In genomic region chr13:23020246-23020843, GRCh38 we compare ENCODE assay signal across 8 cellular contexts.
DNase-seq lines count a peak whose midpoint lies in the region; ATAC-seq and TF ChIP-seq lines count a peak whose summit lies in the region.

No MANE protein-coding gene starts in this region.

- intact Hi-C loops in mammary epithelial cell (cut with micrococcal nuclease): no loop called here

- H3K4me3 ChIP-seq in GM06990 (replicated peaks; ENCODE audit: low read depth, low read length) (no peak overlapping the region), HAP-1 (no peak overlapping the region), mammary epithelial cell (replicated peaks in 1 of 3; ENCODE audit: insufficient read depth in 1 of 3, low read depth in 2 of 3, low read length in 3 of 3) (no peak overlapping the region), kidney epithelial cell (ENCODE audit: low read depth, low read length) (no peak overlapping the region)

- H3K27ac ChIP-seq in 22Rv1: no peak overlapping the region
- no peak overlapping the region for H3K27ac ChIP-seq in mammary epithelial cell (ENCODE audit: insufficient read depth, low read depth, low read length)

- in situ Hi-C loops in HAP-1 (cut with MboI; ENCODE audit: low sequenced_read_pairs) (no loop called here), mammary epithelial cell (cut with MboI; ENCODE audit: low sequenced_read_pairs in 2 of 2) (loop anchor here in 1 of 2 donors (25.0 kb wide), 1 partner anchor 1383 kb away; no protein-coding TSS in a partner anchor)

- DNase-seq in GM06990 (ENCODE audit: extremely low read depth, insufficient read length) (peak; percentile 12), HAP-1 (ENCODE audit: low spot score in 2 of 2) (peak; percentile 52 to 70), Kasumi-1 (lab: John Stamatoyannopoulos, UW) (peak; percentile 28 to 38), SHP77 treated with DMSO at 0.1 percent for 48 hours (lab: John Stamatoyannopoulos, UW) (peak; percentile 24), mammary epithelial cell (peak; percentile 29), kidney epithelial cell (ENCODE audit: low read depth) (peak; percentile 14)

- TF ChIP-seq CTCF in 22Rv1 (IDR thresholded peaks at IDR 0.05): peak; percentile 88
- peak; percentile 77 for TF ChIP-seq CTCF in GM06990 (IDR thresholded peaks at IDR 0.05; ENCODE audit: insufficient read depth, low read length, poor library complexity, severe bottlenecking)
- TF ChIP-seq CTCF in mammary epithelial cell (conservative IDR thresholded peaks at IDR 0.05 in 1 of 2, IDR thresholded peaks at IDR 0.05 in 1 of 2; ENCODE audit: extremely low read depth in 1 of 2, insufficient read depth in 1 of 2, low read depth in 1 of 2, low read length in 2 of 2): peak; percentile 61 to 73
- TF ChIP-seq CTCF in kidney epithelial cell (IDR thresholded peaks at IDR 0.05; ENCODE audit: insufficient read depth, low read length, poor library complexity, severe bottlenecking): peak; percentile 82

- H4K20me1 ChIP-seq in mammary epithelial cell (ENCODE audit: insufficient read depth, low read length): no peaks in the 10 kb centered on the region

- H2AFZ ChIP-seq in mammary epithelial cell (ENCODE audit: low read depth, low read length): no peak overlapping the region

- H3K4me1 ChIP-seq in HAP-1 (no peaks in the 10 kb centered on the region), mammary epithelial cell (ENCODE audit: insufficient read depth, low read length) (no peaks in the 10 kb centered on the region)

- H3K36me3 ChIP-seq in GM06990 (ENCODE audit: control insufficient read depth, insufficient read depth, low read length) (no peaks in the 10 kb centered on the region), HAP-1 (replicated peaks) (no peaks in the 10 kb centered on the region), mammary epithelial cell (ENCODE audit: insufficient read depth, low read length) (no peaks in the 10 kb centered on the region), kidney epithelial cell (ENCODE audit: control insufficient read depth, insufficient read depth, low read length) (no peaks in the 10 kb centered on the region)

- H3K9ac ChIP-seq in mammary epithelial cell (ENCODE audit: insufficient read depth, low read length): no peak overlapping the region

- no peaks in the 10 kb centered on the region for H3K27me3 Mint-ChIP-seq in stimulated activated memory B cell treated with anti-CD40 and anti-IgM and Interleukin-4, amounts not matched to agents 10 μg/mL and 1 μg/mL and 100 μg/mL, for 72 hours

- H3K4me2 ChIP-seq in mammary epithelial cell (ENCODE audit: insufficient read depth, low read depth, low read length): no peak overlapping the region

- H3K4me1 Mint-ChIP-seq in stimulated activated memory B cell treated with anti-CD40 and anti-IgM and Interleukin-4, amounts not matched to agents 10 μg/mL and 1 μg/mL and 100 μg/mL, for 72 hours: no peaks in the 10 kb centered on the region

- no peak overlapping the region for H3K27ac Mint-ChIP-seq in stimulated activated memory B cell treated with anti-CD40 and anti-IgM and Interleukin-4, amounts not matched to agents 10 μg/mL and 1 μg/mL and 100 μg/mL, for 72 hours

- BruUV-seq in mammary epithelial cell (replicated peaks; lab: Mats Ljungman, UMichigan): no TSS peak

- no peak overlapping the region for H3K4me3 Mint-ChIP-seq in stimulated activated memory B cell treated with anti-CD40 and anti-IgM and Interleukin-4, amounts not matched to agents 10 μg/mL and 1 μg/mL and 100 μg/mL, for 72 hours

- H3K9me3 Mint-ChIP-seq in stimulated activated memory B cell treated with anti-CD40 and anti-IgM and Interleukin-4, amounts not matched to agents 10 μg/mL and 1 μg/mL and 100 μg/mL, for 72 hours: peaks cover 3% of the 10 kb centered on the region

- no peaks in the 10 kb centered on the region for H3K27me3 ChIP-seq in GM06990 (replicated peaks; ENCODE audit: control insufficient read depth, insufficient read depth, low read length)
- H3K27me3 ChIP-seq in HAP-1 (ENCODE audit: low read depth): no peaks in the 10 kb centered on the region
- H3K27me3 ChIP-seq in mammary epithelial cell (ENCODE audit: insufficient read depth, low read length): no peaks in the 10 kb centered on the region
- no peaks in the 10 kb centered on the region for H3K27me3 ChIP-seq in kidney epithelial cell (ENCODE audit: control insufficient read depth, insufficient read depth, low read length)

- ATAC-seq in stimulated activated memory B cell treated with anti-CD40 and anti-IgM and Interleukin-4, amounts not matched to agents 10 μg/mL and 1 μg/mL and 100 μg/mL, for 72 hours: peak; percentile 76

- 0% methylated on average over 5 of the region's 5 CpGs for WGBS in mammary epithelial cell (ENCODE audit: low coverage, missing lambda C conversion rate)

- H3K36me3 Mint-ChIP-seq in stimulated activated memory B cell treated with anti-CD40 and anti-IgM and Interleukin-4, amounts not matched to agents 10 μg/mL and 1 μg/mL and 100 μg/mL, for 72 hours: no peaks in the 10 kb centered on the region

- CTCF ChIA-PET in mammary epithelial cell (lab: Charles Lee; ENCODE audit: low non-redundant PET): no interaction called here

- no peaks in the 10 kb centered on the region for H3K79me2 ChIP-seq in mammary epithelial cell (ENCODE audit: insufficient read depth, low read length)

- dilution Hi-C loops in mammary epithelial cell (cut with HindIII; ENCODE audit: low sequenced_read_pairs): no loop called here

- H3K9me3 ChIP-seq in HAP-1: no peaks in the 10 kb centered on the region
- H3K9me3 ChIP-seq in mammary epithelial cell (replicated peaks; ENCODE audit: insufficient read depth, low read length): peaks cover 14% of the 10 kb centered on the region
